Comparison of ENCODE assay signal across 18 cellular contexts in the genomic region with DNA sequence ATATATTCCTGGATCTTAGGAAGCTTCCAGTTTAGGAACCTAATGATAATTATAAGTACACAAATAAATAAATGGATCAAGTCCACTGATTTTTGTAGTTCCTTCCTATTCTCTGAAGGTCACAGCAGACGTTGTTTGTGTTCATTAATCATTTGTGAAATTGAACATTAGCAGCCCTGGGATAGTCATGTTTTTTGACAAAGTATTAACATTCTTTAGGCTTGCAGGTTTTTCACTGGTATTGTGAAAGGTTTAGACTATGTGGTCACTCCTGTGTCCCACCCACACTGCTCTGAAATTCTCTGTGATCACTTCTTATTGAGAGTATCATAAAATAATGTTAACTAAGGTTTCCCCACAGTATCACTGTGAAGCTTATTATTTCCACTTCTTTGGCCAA. TPM values are rescaled to one million over a fixed set of nuclear protein-coding genes. Genes with fewer than 3 reads are reported as not detected.
A peak's percentile ranks its signal among the peaks of the same experiment; 100 is the strongest.
DNase-seq lines count a peak whose midpoint lies in the region; ATAC-seq, FAIRE-seq and TF ChIP-seq lines count a peak whose summit lies in the region.
"Had no signal": no experiment of that assay in that cellular context is flagged by ENCODE, and none has a peak within 500 bp of the region (broad histone marks: within the 10 kb centered on the region; RNA-seq: fewer than 3 reads in every experiment).

No MANE protein-coding gene starts in this region.

- H3K27me3 Mint-ChIP-seq in Calu3 (ENCODE audit: unreplicated experiment) = no peaks in the 10 kb centered on the region

- WGBS in pancreas, 2 donors = 2 to 7% methylated on average over 1 of the region's 1 CpG
- WGBS in heart right ventricle, 2 donors = 58 to 78% methylated on average over 1 of the region's 1 CpG

- BruUV-seq in Calu3 (replicated peaks; lab: Mats Ljungman, UMichigan) = TSS peak; percentile 4

- TF ChIP-seq CTCF in Calu3 (IDR thresholded peaks at IDR 0.05; ENCODE audit: unreplicated experiment) (no peak), epithelial cell of esophagus (IDR thresholded peaks at IDR 0.05; ENCODE audit: insufficient read depth, low read depth, low read length, missing control alignments) (no peak), pancreas (IDR thresholded peaks at IDR 0.05) (no peak), heart right ventricle (IDR thresholded peaks at IDR 0.05) (no peak)

- H3K36me3 Mint-ChIP-seq in Calu3 (ENCODE audit: insufficient read depth, unreplicated experiment) = peaks cover 40% of the 10 kb centered on the region
- H3K36me3 Mint-ChIP-seq: CD4-positive, alpha-beta memory T cell had no signal

- intact Hi-C loops in Calu3 (cut with micrococcal nuclease; ENCODE audit: unreplicated experiment) = no loop called here
- intact Hi-C loops in pancreas (cut with DNase I) = no loop called here
- intact Hi-C loops in heart right ventricle (cut with DNase I) = no loop called here

- ATAC-seq in pancreas = no peak
- ATAC-seq in heart right ventricle = no peak
- ATAC-seq: HepG2 had no signal

- DNase-seq in Calu3 (no peak), epithelial cell of esophagus (ENCODE audit: low read depth) (no peak), kidney glomerular epithelial cell (lab: John Stamatoyannopoulos, UW) (peak; percentile 34), pancreas (no peak), SHP77 treated with DMSO at 0.1 percent for 48 hours (lab: John Stamatoyannopoulos, UW) (no peak), ureter (ENCODE audit: low spot score) (no peak), heart right ventricle (no peak)
- no peak for DNase-seq in stimulated activated CD4-positive, alpha-beta T cell treated with anti-CD3 and anti-CD28 coated beads, Interleukin-4, amount 100 ng/mL, for 24 hours
- DNase-seq: 8988T; CD4-positive, alpha-beta memory T cell; DMS79 treated with DMSO at 0.1 percent for 48 hours; GF-D8; GM23248 had no signal

- CTCF ChIA-PET in Calu3 (lab: Charles Lee) = no interaction called here

- H3K27ac ChIP-seq in pancreas (no peak overlapping the region), heart right ventricle (no peak overlapping the region)
- H3K27ac ChIP-seq: BLaER1, GM23248 had no signal

- H3K4me3 ChIP-seq in epithelial cell of esophagus (ENCODE audit: low read length) = peak overlapping the region; percentile 95
- no peak overlapping the region for H3K4me3 ChIP-seq in pancreas
- no peak overlapping the region for H3K4me3 ChIP-seq in heart right ventricle
- H3K4me3 ChIP-seq: BLaER1, GM23248, HAP-1 had no signal

- no peaks in the 10 kb centered on the region for H3K9me3 Mint-ChIP-seq in Calu3 (ENCODE audit: low read depth, unreplicated experiment)

- no peak overlapping the region for H3K4me3 Mint-ChIP-seq in Calu3 (ENCODE audit: low read depth, unreplicated experiment)
- H3K4me3 Mint-ChIP-seq: CD14-positive monocyte; CD4-positive, alpha-beta memory T cell had no signal

- H3K4me1 ChIP-seq in pancreas (no peaks in the 10 kb centered on the region), heart right ventricle (peaks cover 0 to 5% (median 0%) of the 10 kb centered on the region in 9 donors)
- H3K4me1 ChIP-seq: BLaER1 had no signal

- peak; percentile 23 for FAIRE-seq in pancreas (lab: Jason Lieb, UNC)
- FAIRE-seq: HepG2 had no signal

- no peaks in the 10 kb centered on the region for H3K27me3 ChIP-seq in pancreas
- peaks cover 11 to 33% (median 23%) of the 10 kb centered on the region in 7 donors for H3K27me3 ChIP-seq in heart right ventricle
- H3K27me3 ChIP-seq: BLaER1 had no signal

- no peaks in the 10 kb centered on the region for H3K36me3 ChIP-seq in pancreas
- no peaks in the 10 kb centered on the region for H3K36me3 ChIP-seq in heart right ventricle
- H3K36me3 ChIP-seq: BLaER1, HAP-1 had no signal

- peaks cover 29% of the 10 kb centered on the region for H3K4me1 Mint-ChIP-seq in Calu3 (ENCODE audit: low read depth, unreplicated experiment)
- H3K4me1 Mint-ChIP-seq: CD4-positive, alpha-beta memory T cell had no signal

- H3K9me3 ChIP-seq in pancreas (no peaks in the 10 kb centered on the region), heart right ventricle (peaks cover 0 to 19% (median 0%) of the 10 kb centered on the region in 11 donors)
- H3K9me3 ChIP-seq: HAP-1 had no signal

- H3K27ac Mint-ChIP-seq in Calu3 (ENCODE audit: unreplicated experiment) = no peak overlapping the region
- H3K27ac Mint-ChIP-seq: CD14-positive monocyte; CD4-positive, alpha-beta memory T cell had no signal

RNA-seq across cellular contexts. Expression of gene FAM83B, which starts 3.5 kb away (rescaled TPM):
- total RNA-seq in Calu3 (2022) = 22.2 and 24.2 TPM in 2 replicates
- total RNA-seq in pancreas = 1 to 10 TPM; 1.0 to 7.3 (median 2.4) TPM
- polyA plus RNA-seq in pancreas = under 1 TPM; 0.46 to 0.80 TPM
- total RNA-seq in ureter = 24.9 TPM
- total RNA-seq in heart right ventricle = 1 to 10 TPM in 3 of 10 donors, under 1 TPM in 3, not detected in 4; 0.09 to 7.2 (median 1.1) TPM
- under 1 TPM; 0.01 to 0.22 TPM for polyA plus RNA-seq in heart right ventricle
- total RNA-seq: CD4-positive, alpha-beta memory T cell; GM23248; H4; HepG2 had no signal
- polyA plus RNA-seq: CD14-positive monocyte; CD4-positive, alpha-beta memory T cell; GM23248; HepG2 had no signal
